Comparison of ENCODE assay signal across 7 cellular contexts in the genomic region with DNA sequence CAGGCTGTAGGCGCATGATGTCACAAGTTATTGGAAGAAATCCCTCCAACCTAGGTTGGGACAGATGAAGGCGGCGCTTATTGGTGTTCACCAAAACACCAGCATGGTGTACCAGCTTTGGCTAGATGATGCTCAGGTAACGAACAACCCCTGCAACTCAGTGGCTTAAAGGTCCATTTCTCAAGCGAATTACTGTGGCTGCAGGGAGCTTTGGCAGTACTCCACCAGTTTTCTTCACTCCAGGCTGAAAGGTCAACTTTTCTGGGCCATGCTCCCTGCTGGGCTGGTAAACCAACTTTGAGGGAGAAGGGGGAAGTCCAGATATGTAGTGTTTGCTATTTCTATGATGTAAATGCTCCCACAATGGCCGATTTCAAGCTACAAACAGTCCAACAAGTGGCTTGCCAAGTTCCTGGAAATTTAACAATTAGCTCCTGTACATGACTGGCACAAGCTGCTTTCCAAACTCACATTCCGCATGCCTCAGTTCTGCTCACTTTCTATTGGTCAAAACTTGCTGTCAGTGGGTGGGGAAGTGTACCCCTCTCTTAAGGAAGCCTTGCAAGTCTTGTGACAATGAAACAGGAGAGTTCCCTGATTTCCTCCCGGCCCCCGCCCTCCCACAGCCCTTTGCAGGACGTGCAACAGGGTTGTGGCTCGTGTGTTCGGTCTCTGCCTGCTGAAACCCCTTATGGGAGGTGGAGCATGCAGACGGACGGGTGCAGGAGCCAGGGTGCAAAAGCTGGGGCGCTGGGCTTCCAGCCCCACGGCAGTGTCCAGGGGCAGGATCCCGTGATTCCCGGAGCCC. TPM values are rescaled to one million over a fixed set of nuclear protein-coding genes. Genes with fewer than 3 reads are reported as not detected.
DNase-seq lines count a peak whose midpoint lies in the region; ATAC-seq and TF ChIP-seq lines count a peak whose summit lies in the region.

No MANE protein-coding gene starts in this region.

- ATAC-seq in GM19035 (IDR thresholded peaks at IDR 0.05; ENCODE audit: unreplicated experiment) (peak; percentile 15), left colon (peak; percentile 31)
- ATAC-seq in central memory CD8-positive, alpha-beta T cell (replicated peaks; ENCODE audit: extremely low read depth, poor library complexity, severe bottlenecking) = no peak

- peak overlapping the region; percentile 92 to 98 (median 95) for H3K27ac ChIP-seq in stomach

- no peaks in the 10 kb centered on the region for H3K9me3 Mint-ChIP-seq in central memory CD8-positive, alpha-beta T cell

- H3K4me3 ChIP-seq in MG63 = peak overlapping the region; percentile 57
- peak overlapping the region; percentile 61 to 77 (median 70) for H3K4me3 ChIP-seq in stomach

- no peak for TF ChIP-seq CTCF in stomach (IDR thresholded peaks at IDR 0.05)

- peaks cover 16% of the 10 kb centered on the region for H3K4me1 Mint-ChIP-seq in central memory CD8-positive, alpha-beta T cell

- H3K9me3 ChIP-seq in MG63 (no peaks in the 10 kb centered on the region), stomach (no peaks in the 10 kb centered on the region)

- intact Hi-C loops in left colon (cut with DNase I, micrococcal nuclease) (loop anchor here in 1 of 2 donors (10.0 kb wide), 1 partner anchor 407 kb away; a partner anchor contains a TSS), stomach (cut with DNase I; ENCODE audit: low total_unique reads) (no loop called here)

- TF ChIP-seq EP300 in stomach (IDR thresholded peaks at IDR 0.05) = no peak

- peak overlapping the region; percentile 83 for H3K4me3 Mint-ChIP-seq in central memory CD8-positive, alpha-beta T cell

- peaks cover 4% of the 10 kb centered on the region for H3K36me3 Mint-ChIP-seq in central memory CD8-positive, alpha-beta T cell (ENCODE audit: insufficient read depth)

- peaks cover 0 to 37% (median 29%) of the 10 kb centered on the region in 4 donors for H3K4me1 ChIP-seq in stomach

- H3K27ac Mint-ChIP-seq in central memory CD8-positive, alpha-beta T cell (ENCODE audit: low read depth) = no peak overlapping the region

- no peak for TF ChIP-seq POLR2A in stomach (IDR thresholded peaks at IDR 0.05)

- DNase-seq in MG63 (peak; percentile 36), left colon (peak; percentile 35 to 45), stomach (peak; percentile 66), D341Med (ENCODE audit: low spot score) (no peak)
- DNase-seq in central memory CD8-positive, alpha-beta T cell (ENCODE audit: low spot score in 2 of 2) = no peak
- DNase-seq in effector CD8-positive, alpha-beta T cell (lab: John Stamatoyannopoulos, UW) = no peak

- H3K27me3 ChIP-seq in MG63 = no peaks in the 10 kb centered on the region
- H3K27me3 ChIP-seq in stomach = no peaks in the 10 kb centered on the region

- WGBS in stomach, 5 donors = 7 to 13% (median 13%) methylated on average over 15 to 18 of the region's 18 CpGs

- H3K27me3 Mint-ChIP-seq in central memory CD8-positive, alpha-beta T cell = peaks cover 20% of the 10 kb centered on the region

- no peaks in the 10 kb centered on the region for H3K36me3 ChIP-seq in MG63
- H3K36me3 ChIP-seq in stomach = peaks cover 0 to 23% (median 5%) of the 10 kb centered on the region in 4 donors

RNA-seq across cellular contexts. Expression of a gene that starts 0.6 kb away (rescaled TPM):
- 0.20 TPM in 1 of 2 replicates, not detected in the other for total RNA-seq in MG63 (2014; rRNA removed; shearing (Covaris generic); ENCODE audit: low replicate concordance)
- 1 to 10 TPM; 8.1 to 9.5 TPM for total RNA-seq in left colon
- 100 to 1,000 TPM in 1 of 5 donors, 10 to 100 TPM in 1, 1 to 10 TPM in 3; 5.7 to 132 (median 8.3) TPM for total RNA-seq in stomach
- polyA plus RNA-seq in stomach = 1 to 10 TPM; 3.1 to 5.0 (median 3.2) TPM

RNA-seq across cellular contexts. Expression of a gene that starts 57.5 kb away (rescaled TPM):
- 16.0 and 19.5 TPM in 2 replicates for total RNA-seq in MG63 (2014; rRNA removed; shearing (Covaris generic); ENCODE audit: low replicate concordance)
- total RNA-seq in left colon (10 to 100 TPM; 18.3 to 20.1 TPM), stomach (10 to 100 TPM in 4 of 5 donors, 1 to 10 TPM in 1; 9.3 to 28.1 (median 11.6) TPM)
- 10 to 100 TPM in 1 of 3 donors, 1 to 10 TPM in 2; 6.5 to 12.8 (median 9.7) TPM for polyA plus RNA-seq in stomach

Comparison
In these comparisons a context has a peak if more than half of its experiments do, and no peak if none do; other contexts are left out.
1. DNase-seq: peak in MG63 (single experiment), left colon (2 of 2) and stomach (single experiment); none in central memory CD8-positive, alpha-beta T cell (0 of 2), D341Med (single experiment) and effector CD8-positive, alpha-beta T cell (single experiment).